ENCODE assay signal across 18 cellular contexts in genomic region chr9:4259489-4259888, GRCh38. TPM values are rescaled to one million over a fixed set of nuclear protein-coding genes. Genes with fewer than 3 reads are reported as not detected.
A peak's percentile ranks its signal among the peaks of the same experiment; 100 is the strongest.
DNase-seq lines count a peak whose midpoint lies in the region; ATAC-seq, FAIRE-seq and TF ChIP-seq lines count a peak whose summit lies in the region.
"Had no signal": no experiment of that assay in that cellular context is flagged by ENCODE, and none has a peak within 500 bp of the region (broad histone marks: within the 10 kb centered on the region; RNA-seq: fewer than 3 reads in every experiment).

No MANE protein-coding gene starts in this region.

- peaks cover 36% of the 10 kb centered on the region for H3K4me1 ChIP-seq in RWPE2 (ENCODE audit: insufficient read depth, poor library complexity, severe bottlenecking)
- H3K4me1 ChIP-seq in keratinocyte (ENCODE audit: control insufficient read depth, extremely low read depth, insufficient read depth, low read length), result peaks cover 36% of the 10 kb centered on the region
- no peaks in the 10 kb centered on the region for H3K4me1 ChIP-seq in hepatocyte (ENCODE audit: insufficient read depth)

- DNase-seq in RWPE2 (ENCODE audit: low spot score) (no peak), keratinocyte (ENCODE audit: low read depth, low spot score) (no peak), renal cortical epithelial cell (ENCODE audit: low read depth) (peak; percentile 37), hepatocyte (ENCODE audit: low spot score) (no peak), caudate nucleus (lab: John Stamatoyannopoulos, UW) (no peak)
- DNase-seq in activated T-cell treated with anti-CD3 and anti-CD28 coated beads, Interleukin-2, amount 50 U/mL, for 4 hours, result no peak
- DNase-seq: ACHN; C1 segment of cervical spinal cord; CD8-positive, alpha-beta memory T cell; DND-41; NCI-H1417; NCI-H187; NCI-H345; NCI-H526; PC-9 had no signal

- no peak overlapping the region for H3K4me3 Mint-ChIP-seq in activated T-cell treated with anti-CD3 and anti-CD28 coated beads, Interleukin-2, amount 50 U/mL, for 4 hours
- H3K4me3 Mint-ChIP-seq: CD8-positive, alpha-beta memory T cell had no signal

- H3K9me3 ChIP-seq in RWPE2 (ENCODE audit: severe bottlenecking) (no peaks in the 10 kb centered on the region), keratinocyte (ENCODE audit: control insufficient read depth, low read depth, low read length) (no peaks in the 10 kb centered on the region), hepatocyte (ENCODE audit: low read depth) (no peaks in the 10 kb centered on the region)

- H3K36me3 ChIP-seq in RWPE2 (ENCODE audit: low read depth) (no peaks in the 10 kb centered on the region), keratinocyte (ENCODE audit: control insufficient read depth in 2 of 2, extremely low read depth in 1 of 2, insufficient read depth in 2 of 2, low read length in 2 of 2) (no peaks in the 10 kb centered on the region), hepatocyte (replicated peaks; ENCODE audit: insufficient read depth, low read depth) (no peaks in the 10 kb centered on the region)

- H3K79me2 ChIP-seq in keratinocyte (ENCODE audit: control insufficient read depth, insufficient read depth, low read length) (no peaks in the 10 kb centered on the region), hepatocyte (peaks cover 6% of the 10 kb centered on the region)

- peaks cover 5% of the 10 kb centered on the region for H3K9me3 Mint-ChIP-seq in activated T-cell treated with anti-CD3 and anti-CD28 coated beads, Interleukin-2, amount 50 U/mL, for 4 hours

- H2AFZ ChIP-seq in keratinocyte (ENCODE audit: control insufficient read depth, low read length) (peak overlapping the region; percentile 44), hepatocyte (no peak overlapping the region)
- H2AFZ ChIP-seq: PC-9 had no signal

- H3K27me3 ChIP-seq in RWPE2 (ENCODE audit: insufficient read depth, poor library complexity, severe bottlenecking) (no peaks in the 10 kb centered on the region), keratinocyte (ENCODE audit: control insufficient read depth, extremely low read depth, insufficient read depth, low read length) (no peaks in the 10 kb centered on the region), hepatocyte (no peaks in the 10 kb centered on the region)

- no peaks in the 10 kb centered on the region for H4K20me1 ChIP-seq in keratinocyte (ENCODE audit: control insufficient read depth, extremely low read depth, insufficient read depth, low read length)
- no peaks in the 10 kb centered on the region for H4K20me1 ChIP-seq in hepatocyte (ENCODE audit: insufficient read depth, poor library complexity, severe bottlenecking)

- H3K4me2 ChIP-seq in keratinocyte (ENCODE audit: control insufficient read depth, extremely low read depth, insufficient read depth, low read depth, low read length) (peak overlapping the region; percentile 35), hepatocyte (no peak overlapping the region)
- H3K4me2 ChIP-seq: KMS-11, PC-9 had no signal

- WGBS in hepatocyte (ENCODE audit: low lambda C conversion rate, missing lambda C conversion rate), result 79% methylated on average over 4 of the region's 4 CpGs

- H3K4me1 Mint-ChIP-seq in activated T-cell treated with anti-CD3 and anti-CD28 coated beads, Interleukin-2, amount 50 U/mL, for 4 hours (ENCODE audit: low read depth), result no peaks in the 10 kb centered on the region
- H3K4me1 Mint-ChIP-seq: CD8-positive, alpha-beta memory T cell had no signal

- H3K4me3 ChIP-seq in RWPE2 (ENCODE audit: severe bottlenecking) (no peak overlapping the region), keratinocyte (ENCODE audit: control insufficient read depth in 2 of 3, extremely low read depth in 1 of 3, insufficient read depth in 2 of 3, low read depth in 1 of 3, low read length in 3 of 3) (no peak overlapping the region), hepatocyte (no peak overlapping the region)
- H3K4me3 ChIP-seq: PC-9 had no signal

- H3K27ac ChIP-seq in RWPE2 (ENCODE audit: poor library complexity, severe bottlenecking) (peak overlapping the region; percentile 90), keratinocyte (ENCODE audit: control insufficient read depth, insufficient read depth, low read length) (peak overlapping the region; percentile 17), hepatocyte (no peak overlapping the region), caudate nucleus (ENCODE audit: low read depth, low read length) (no peak overlapping the region)
- H3K27ac ChIP-seq: KMS-11, PC-9, RWPE1 had no signal

- no peak for TF ChIP-seq CTCF in RWPE2 (IDR thresholded peaks at IDR 0.05; ENCODE audit: poor library complexity, severe bottlenecking)
- no peak for TF ChIP-seq CTCF in keratinocyte (optimal IDR thresholded peaks at IDR 0.05 in 1 of 3, IDR thresholded peaks at IDR 0.05 in 1 of 3, conservative IDR thresholded peaks at IDR 0.05 in 1 of 3; ENCODE audit: extremely low read depth in 1 of 3, insufficient read depth in 2 of 3, low read length in 3 of 3)
- no peak for TF ChIP-seq CTCF in hepatocyte (IDR thresholded peaks at IDR 0.05; ENCODE audit: poor library complexity)

- H3K9ac ChIP-seq in keratinocyte (ENCODE audit: control insufficient read depth, extremely low read depth, insufficient read depth, low read length), result no peak overlapping the region
- H3K9ac ChIP-seq: KMS-11 had no signal

- ATAC-seq in GM19463 (IDR thresholded peaks at IDR 0.05; ENCODE audit: unreplicated experiment), result peak; percentile 57
- no peak for ATAC-seq in RWPE2 (ENCODE audit: low read depth)
- no peak for ATAC-seq in activated T-cell treated with anti-CD3 and anti-CD28 coated beads, Interleukin-2, amount 50 U/mL, for 4 hours

- FAIRE-seq in keratinocyte (lab: Jason Lieb, UNC), result peak; percentile 91

- no peaks in the 10 kb centered on the region for H3K36me3 Mint-ChIP-seq in activated T-cell treated with anti-CD3 and anti-CD28 coated beads, Interleukin-2, amount 50 U/mL, for 4 hours (ENCODE audit: insufficient read depth)
- H3K36me3 Mint-ChIP-seq: CD8-positive, alpha-beta memory T cell had no signal

- H3K9me1 ChIP-seq in keratinocyte (ENCODE audit: control insufficient read depth, extremely low read depth, insufficient read depth, low read length), result no peaks in the 10 kb centered on the region

- no peaks in the 10 kb centered on the region for H3K27me3 Mint-ChIP-seq in activated T-cell treated with anti-CD3 and anti-CD28 coated beads, Interleukin-2, amount 50 U/mL, for 4 hours (ENCODE audit: low read depth)

- H3K9me2 ChIP-seq in hepatocyte (replicated peaks; ENCODE audit: insufficient read depth), result no peaks in the 10 kb centered on the region

- dilution Hi-C loops in keratinocyte (cut with MboI; ENCODE audit: extremely low pct_ligation_motif_present, low sequenced_read_pairs), result no loop called here

RNA-seq across cellular contexts. Expression of gene GLIS3, which starts 40.4 kb away (rescaled TPM):
- polyA plus RNA-seq in keratinocyte, result 0.08 to 0.45 TPM (median 0.33 TPM) in 3 replicates
- polyA plus RNA-seq in keratinocyte (2011; ENCODE audit: low read depth), result not detected
- polyA plus RNA-seq in keratinocyte (2011; cell fraction: cytosol; rRNA removed), result 0.21 and 0.44 TPM in 2 replicates
- 0.55 and 1.2 TPM in 2 replicates for polyA plus RNA-seq in keratinocyte (2011; cell fraction: nucleus; rRNA removed)
- polyA plus RNA-seq in keratinocyte (2012; ENCODE audit: low replicate concordance), result 0.06 and 0.58 TPM in 2 replicates
- polyA minus RNA-seq in keratinocyte, result 6.4 to 7.5 TPM (median 6.8 TPM) in 3 replicates
- polyA minus RNA-seq in keratinocyte (2011; cell fraction: cytosol; rRNA and poly(A)+ RNA removed), result not detected
- 6.0 and 6.4 TPM in 2 replicates for polyA minus RNA-seq in keratinocyte (2011; cell fraction: nucleus; rRNA and poly(A)+ RNA removed)
- 75.5 and 100 TPM in 2 replicates for total RNA-seq in renal cortical epithelial cell
- total RNA-seq in hepatocyte, result 19.3 and 30.0 TPM in 2 replicates
- 14.0 and 16.6 TPM in 2 replicates for polyA plus RNA-seq in hepatocyte
- total RNA-seq in activated T-cell treated with anti-CD3 and anti-CD28 coated beads, Interleukin-2, amount 50 U/mL, for 4 hours, result 1 to 10 TPM; 1.7 to 4.7 (median 2.9) TPM

Comparison
In these comparisons a context has a peak if more than half of its experiments do, and no peak if none do; other contexts are left out.
1. H3K27ac ChIP-seq: peak in RWPE2 (single experiment) and keratinocyte (single experiment); none in hepatocyte (single experiment) and caudate nucleus (single experiment).